ENCODE assay signal across 17 cellular contexts in the genomic region with DNA sequence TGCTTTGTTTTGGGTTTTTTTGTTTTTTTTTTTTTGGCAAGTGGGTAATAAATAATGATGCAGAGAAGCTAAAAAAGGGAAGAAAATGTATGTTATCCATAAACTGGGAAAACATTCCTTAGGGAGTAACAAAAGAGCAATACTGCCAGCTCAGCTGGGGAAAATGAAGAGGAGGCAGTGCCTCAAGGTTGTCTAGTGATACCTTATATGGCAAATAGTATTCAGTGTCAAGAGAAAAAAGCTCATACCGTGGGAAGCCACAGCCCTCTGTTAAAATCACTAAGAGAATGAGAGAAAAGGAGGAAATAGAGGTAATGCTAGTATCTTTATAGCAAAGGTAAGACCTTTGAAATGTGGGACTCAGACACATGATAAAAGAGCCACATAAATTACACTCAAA. TPM values are rescaled to one million over a fixed set of nuclear protein-coding genes. Genes with fewer than 3 reads are reported as not detected.
"Had no signal": no experiment of that assay in that cellular context is flagged by ENCODE, and none has a peak within 500 bp of the region (broad histone marks: within the 10 kb centered on the region; RNA-seq: fewer than 3 reads in every experiment).

No MANE protein-coding gene starts in this region.

- H3K4me3 ChIP-seq: adrenal gland, body of pancreas, SJSA1, tibial nerve had no signal

- H3K27me3 ChIP-seq: adrenal gland, body of pancreas, SJSA1, tibial nerve had no signal

- H3K27ac ChIP-seq: adrenal gland, body of pancreas, SJSA1, tibial nerve had no signal

- H3K4me1 ChIP-seq: adrenal gland, body of pancreas had no signal

- ATAC-seq: activated T-helper 17 cell treated with anti-CD3 and anti-CD28 coated beads, Interleukin-2, amount 50 U/mL, for 72 hours; body of pancreas; left colon had no signal

- H3K36me3 ChIP-seq: adrenal gland, SJSA1, tibial nerve had no signal

- DNase-seq: activated B cell treated with CpG ODN at 0.5 μM for 24 hours; activated CD4-positive, alpha-beta T cell treated with anti-CD3 and anti-CD28 coated beads, Interleukin-2, amount 10 ng/mL, durations not matched to agents 24 days and 14 days; activated naive CD4-positive, alpha-beta T cell treated with anti-CD3 and anti-CD28 coated beads for 36 hours; adrenal gland; body of pancreas; central memory CD4-positive, alpha-beta T cell; effector CD8-positive, alpha-beta T cell; glutamatergic neuron; left colon had no signal

- H3K9me3 ChIP-seq: adrenal gland, SJSA1, tibial nerve had no signal

RNA-seq across cellular contexts. Expression of a gene that starts 47.1 kb away (rescaled TPM):
- total RNA-seq: activated B cell treated with CpG ODN at 0.5 μM for 24 hours; activated CD4-positive, alpha-beta T cell treated with anti-CD3 and anti-CD28 coated beads, Interleukin-2, amount 10 ng/mL, durations not matched to agents 24 days and 14 days; activated naive CD4-positive, alpha-beta T cell treated with anti-CD3 and anti-CD28 coated beads for 36 hours; activated T-helper 17 cell treated with anti-CD3 and anti-CD28 coated beads, Interleukin-2, amount 50 U/mL, for 72 hours; left colon; lung microvascular endothelial cell; mononuclear cell; osteocyte; SJSA1; skeletal muscle tissue; tibial nerve had no signal
- polyA plus RNA-seq: neural cell had no signal
